7 cellular contexts compared by ENCODE assay signal in the genomic region with DNA sequence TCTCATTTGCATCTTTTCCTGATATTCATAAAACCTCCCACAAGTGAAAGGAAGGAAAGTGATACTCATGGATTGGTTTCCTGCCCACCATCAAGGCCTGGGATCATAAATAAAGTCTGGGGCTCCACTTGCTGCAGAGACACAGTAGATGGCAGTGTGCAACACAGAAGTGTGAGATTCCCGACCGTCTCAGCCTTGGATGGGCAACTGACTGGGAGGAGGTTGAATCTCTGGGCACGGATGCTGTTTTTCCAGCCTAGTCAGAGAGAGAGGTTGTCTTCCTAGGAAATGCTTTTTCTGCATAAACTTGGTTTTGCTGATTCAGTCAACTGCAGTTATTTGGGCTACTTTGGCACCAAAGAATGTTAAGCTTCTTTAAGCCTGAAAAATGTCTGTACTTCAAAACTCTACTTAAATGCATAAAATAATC. TPM values are rescaled to one million over a fixed set of nuclear protein-coding genes. Genes with fewer than 3 reads are reported as not detected.
DNase-seq lines count a peak whose midpoint lies in the region; ATAC-seq and TF ChIP-seq lines count a peak whose summit lies in the region.

No MANE protein-coding gene starts in this region.

- no peaks in the 10 kb centered on the region for H3K27me3 ChIP-seq in H7 (ENCODE audit: control insufficient read depth, insufficient read depth, low read length)
- no peaks in the 10 kb centered on the region for H3K27me3 ChIP-seq in body of pancreas
- H3K27me3 ChIP-seq in tibial nerve = no peaks in the 10 kb centered on the region

- ATAC-seq in body of pancreas (peak; percentile 63), GM18517 (IDR thresholded peaks at IDR 0.05; ENCODE audit: unreplicated experiment) (no peak)

- TF ChIP-seq EP300 in tibial nerve (IDR thresholded peaks at IDR 0.05) = no peak

- H3K27ac ChIP-seq in body of pancreas (no peak overlapping the region), tibial nerve (peak overlapping the region in 1 of 4 donors; percentile 59)

- H3K4me1 ChIP-seq in body of pancreas = no peaks in the 10 kb centered on the region
- peaks cover 0 to 26% (median 5%) of the 10 kb centered on the region in 4 donors for H3K4me1 ChIP-seq in tibial nerve

- WGBS in body of pancreas, 2 donors = 8 to 18% methylated on average over 3 of the region's 3 CpGs
- 9 to 14% methylated on average over 3 of the region's 3 CpGs for WGBS in tibial nerve, 2 donors

- intact Hi-C loops in body of pancreas (cut with DNase I) = no loop called here

- H3K9me3 ChIP-seq in body of pancreas = no peaks in the 10 kb centered on the region
- no peaks in the 10 kb centered on the region for H3K9me3 ChIP-seq in tibial nerve

- H3K4me3 ChIP-seq in H7 (ENCODE audit: insufficient read depth, low read depth, low read length) (no peak overlapping the region), body of pancreas (no peak overlapping the region), tibial nerve (no peak overlapping the region)

- peak; percentile 77 for DNase-seq in H7
- peak; percentile 81 for DNase-seq in NCI-H2227 (lab: John Stamatoyannopoulos, UW; ENCODE audit: unreplicated experiment)
- DNase-seq in body of pancreas = peak; percentile 39 to 54 (median 50)
- DNase-seq in inferior parietal cortex (ENCODE audit: extremely low spot score) = peak; percentile 82
- DNase-seq in tibial nerve (ENCODE audit: low spot score in 2 of 2) = peak; percentile 47 to 59
- DNase-seq in stimulated activated CD4-positive, alpha-beta T cell treated with anti-CD3 and anti-CD28 coated beads, Interleukin-4, amount 100 ng/mL, for 1 hour = no peak

- peak; percentile 12 to 72 (median 69) for TF ChIP-seq CTCF in body of pancreas (IDR thresholded peaks at IDR 0.05)
- TF ChIP-seq CTCF in tibial nerve (IDR thresholded peaks at IDR 0.05) = peak; percentile 32 to 77 (median 63)

- H3K36me3 ChIP-seq in H7 (replicated peaks; ENCODE audit: control insufficient read depth, insufficient read depth, low read length) (no peaks in the 10 kb centered on the region), body of pancreas (replicated peaks in 1 of 2; ENCODE audit: insufficient read depth in 1 of 2, low read depth in 2 of 2) (no peaks in the 10 kb centered on the region), tibial nerve (no peaks in the 10 kb centered on the region)

- no peak for TF ChIP-seq POLR2A in body of pancreas (IDR thresholded peaks at IDR 0.05)
- no peak for TF ChIP-seq POLR2A in tibial nerve (IDR thresholded peaks at IDR 0.05)

RNA-seq across cellular contexts. Expression of a gene that starts 9.9 kb away (rescaled TPM):
- total RNA-seq in H7 (2014; rRNA removed; shearing (Covaris generic)) = not detected in 2 replicates
- total RNA-seq in body of pancreas (not detected), tibial nerve (not detected)
